8 cellular contexts compared by ENCODE assay signal in genomic region chr19:44164327-44164672, GRCh38. TPM values are rescaled to one million over a fixed set of nuclear protein-coding genes. Genes with fewer than 3 reads are reported as not detected.
DNase-seq lines count a peak whose midpoint lies in the region; ATAC-seq and TF ChIP-seq lines count a peak whose summit lies in the region.

No MANE protein-coding gene starts in this region.

- DNase-seq in heart left ventricle (no peak), left ventricle myocardium superior (no peak), adipocyte (ENCODE audit: low read depth) (peak; percentile 0), lower lobe of right lung (no peak), uterus (no peak), GM19238 (ENCODE audit: insufficient read length, low spot score) (no peak), AG08395 (ENCODE audit: low spot score) (no peak), NCI-H187 treated with DMSO at 0.1 percent for 48 hours (lab: John Stamatoyannopoulos, UW) (no peak)

- H3K4me3 ChIP-seq in heart left ventricle: peak overlapping the region in 11 of 12 donors; percentile 50 to 92 (median 75)
- H3K4me3 ChIP-seq in adipocyte (ENCODE audit: low read length): peak overlapping the region; percentile 93
- peak overlapping the region; percentile 71 for H3K4me3 ChIP-seq in lower lobe of right lung
- H3K4me3 ChIP-seq in uterus: peak overlapping the region; percentile 78 to 80

- TF ChIP-seq CTCF in heart left ventricle (IDR thresholded peaks at IDR 0.05) (no peak), lower lobe of right lung (IDR thresholded peaks at IDR 0.05) (no peak), uterus (IDR thresholded peaks at IDR 0.05) (no peak)

- peak overlapping the region; percentile 90 for H3K9ac ChIP-seq in adipocyte (ENCODE audit: low read length)

- ATAC-seq in heart left ventricle (no peak), left ventricle myocardium superior (no peak), lower lobe of right lung (no peak)

- intact Hi-C loops in heart left ventricle (cut with DNase I): loop anchor here in 8 of 10 donors (1.0 to 10.0 kb wide), 8 partner anchors 23 to 179 kb away; partner anchors contain the start of genes ZNF225 (in 7 of the 8), ZNF227 (in 2 of the 8), ZNF234 (in 2 of the 8) and ZNF155 (in 1 of the 8)
- intact Hi-C loops in left ventricle myocardium superior (cut with micrococcal nuclease): no loop called here
- intact Hi-C loops in lower lobe of right lung (cut with DNase I): no loop called here
- intact Hi-C loops in uterus (cut with DNase I; ENCODE audit: low total_unique reads): no loop called here

- peaks cover 0 to 33% (median 27%) of the 10 kb centered on the region in 9 donors for H3K36me3 ChIP-seq in heart left ventricle
- peaks cover 26% of the 10 kb centered on the region for H3K36me3 ChIP-seq in adipocyte (ENCODE audit: control insufficient read depth, insufficient read depth, low read length, severe bottlenecking)
- H3K36me3 ChIP-seq in lower lobe of right lung: peaks cover 8% of the 10 kb centered on the region
- H3K36me3 ChIP-seq in uterus: no peaks in the 10 kb centered on the region

- H3K27ac ChIP-seq in heart left ventricle: peak overlapping the region in 11 of 12 donors; percentile 56 to 91 (median 87)
- H3K27ac ChIP-seq in lower lobe of right lung: peak overlapping the region; percentile 83
- H3K27ac ChIP-seq in uterus: peak overlapping the region; percentile 24 to 83

- TF ChIP-seq POLR2A in heart left ventricle (IDR thresholded peaks at IDR 0.05) (no peak), uterus (IDR thresholded peaks at IDR 0.05) (no peak)

- H3K4me1 ChIP-seq in heart left ventricle: peaks cover 0 to 22% (median 11%) of the 10 kb centered on the region in 12 donors
- H3K4me1 ChIP-seq in adipocyte (ENCODE audit: control insufficient read depth, insufficient read depth, low read length): peaks cover 12% of the 10 kb centered on the region
- peaks cover 14% of the 10 kb centered on the region for H3K4me1 ChIP-seq in lower lobe of right lung
- no peaks in the 10 kb centered on the region for H3K4me1 ChIP-seq in uterus

- H3K9me3 ChIP-seq in heart left ventricle: peaks cover 0 to 78% (median 25%) of the 10 kb centered on the region in 12 donors
- peaks cover 8% of the 10 kb centered on the region for H3K9me3 ChIP-seq in adipocyte (ENCODE audit: control insufficient read depth, low read length)
- peaks cover 53% of the 10 kb centered on the region for H3K9me3 ChIP-seq in lower lobe of right lung
- H3K9me3 ChIP-seq in uterus: peaks cover 0 to 44% of the 10 kb centered on the region in 2 donors

- H3K27me3 ChIP-seq in heart left ventricle: no peaks in the 10 kb centered on the region
- no peaks in the 10 kb centered on the region for H3K27me3 ChIP-seq in adipocyte (replicated peaks; ENCODE audit: control insufficient read depth, insufficient read depth, low read length)
- H3K27me3 ChIP-seq in lower lobe of right lung (ENCODE audit: low read depth): no peaks in the 10 kb centered on the region
- no peaks in the 10 kb centered on the region for H3K27me3 ChIP-seq in uterus

- WGBS in heart left ventricle, 4 donors: 57 to 75% (median 69%) methylated on average over 3 of the region's 3 CpGs

RNA-seq across cellular contexts. Expression of gene ZNF226, which starts 0.6 kb away (rescaled TPM):
- total RNA-seq in heart left ventricle: 10 to 100 TPM; 12.2 to 29.2 (median 21.1) TPM
- polyA plus RNA-seq in heart left ventricle: 10 to 100 TPM; 18.9 to 20.1 TPM
- 19.9 TPM for total RNA-seq in left ventricle myocardium superior
- 17.7 TPM for total RNA-seq in lower lobe of right lung
- 10 to 100 TPM in 3 of 4 donors, 1 to 10 TPM in 1; 6.8 to 46.3 (median 21.4) TPM for total RNA-seq in uterus

RNA-seq across cellular contexts. Expression of gene ZNF234, which starts 22.9 kb away (rescaled TPM):
- total RNA-seq in heart left ventricle (10 to 100 TPM in 3 of 9 donors, 1 to 10 TPM in 6; 4.6 to 12.8 (median 9.4) TPM), left ventricle myocardium superior (14.3 TPM), lower lobe of right lung (16.1 TPM), uterus (10 to 100 TPM in 2 of 4 donors, 1 to 10 TPM in 2; 3.6 to 24.4 (median 10.8) TPM)
- polyA plus RNA-seq in heart left ventricle: 1 to 10 TPM; 4.5 to 4.7 TPM

RNA-seq across cellular contexts. Expression of gene ZNF227, which starts 48.0 kb away (rescaled TPM):
- 10 to 100 TPM in 6 of 9 donors, 1 to 10 TPM in 3; 4.7 to 20.5 (median 11.0) TPM for total RNA-seq in heart left ventricle
- polyA plus RNA-seq in heart left ventricle: 1 to 10 TPM; 4.4 to 5.9 TPM
- total RNA-seq in left ventricle myocardium superior: 11.5 TPM
- 18.2 TPM for total RNA-seq in lower lobe of right lung
- total RNA-seq in uterus: 10 to 100 TPM; 19.7 to 43.8 (median 29.2) TPM

RNA-seq across cellular contexts. Expression of gene ZNF225, which starts 51.1 kb away (rescaled TPM):
- total RNA-seq in heart left ventricle: 1 to 10 TPM; 1.3 to 6.2 (median 3.7) TPM
- polyA plus RNA-seq in heart left ventricle: 1 to 10 TPM; 1.4 to 2.1 TPM
- total RNA-seq in left ventricle myocardium superior: 2.6 TPM
- 6.8 TPM for total RNA-seq in lower lobe of right lung
- 10 to 100 TPM in 1 of 4 donors, 1 to 10 TPM in 2, under 1 TPM in 1; 0.29 to 18.5 (median 4.9) TPM for total RNA-seq in uterus

Comparison
In these comparisons a context has a peak if more than half of its experiments do, and no peak if none do; other contexts are left out.
1. intact Hi-C loops: an anchor here in heart left ventricle (1.0 to 10.0 kb wide); none called in left ventricle myocardium superior, lower lobe of right lung and uterus.